ENCODE assay signal across 8 cellular contexts in genomic region chr16:53704445-53704813, GRCh38. TPM values are rescaled to one million over a fixed set of nuclear protein-coding genes. Genes with fewer than 3 reads are reported as not detected.
A peak's percentile ranks its signal among the peaks of the same experiment; 100 is the strongest.
DNase-seq lines count a peak whose midpoint lies in the region; ATAC-seq, FAIRE-seq and TF ChIP-seq lines count a peak whose summit lies in the region.

No MANE protein-coding gene starts in this region.

- CTCF ChIA-PET in Panc1 (lab: Charles Lee), result interaction anchor here (1.2 kb wide), 1 partner anchor 155 kb away, joined by 3 read pairs; no protein-coding TSS in a partner anchor

- TF ChIP-seq CTCF in DOHH2 (IDR thresholded peaks at IDR 0.05; ENCODE audit: low read depth, low read length, poor library complexity, severe bottlenecking) (no peak), Panc1 (IDR thresholded peaks at IDR 0.05) (no peak), pancreas (IDR thresholded peaks at IDR 0.05) (no peak)

- H4K20me1 ChIP-seq in DOHH2 (ENCODE audit: control insufficient read depth, insufficient read depth, low read depth, low read length), result no peaks in the 10 kb centered on the region

- peak overlapping the region; percentile 89 for H3K4me2 ChIP-seq in DOHH2 (ENCODE audit: low read length)

- H3K4me3 ChIP-seq in DOHH2 (ENCODE audit: low read length) (peak overlapping the region; percentile 91), Panc1 (ENCODE audit: low read depth in 2 of 2, low read length in 2 of 2) (peak overlapping the region; percentile 84 to 96), pancreas (peak overlapping the region; percentile 42 to 86 (median 80))

- no peak overlapping the region for H3K27ac ChIP-seq in DOHH2 (ENCODE audit: low read depth, low read length)
- H3K27ac ChIP-seq in Panc1 (ENCODE audit: low read length), result peak overlapping the region; percentile 91
- H3K27ac ChIP-seq in epithelial cell of prostate, result peak overlapping the region; percentile 31
- H3K27ac ChIP-seq in pancreas, result peak overlapping the region in 3 of 4 donors; percentile 39 to 61 (median 60)

- peaks cover 11% of the 10 kb centered on the region for H3K36me3 ChIP-seq in DOHH2 (ENCODE audit: control insufficient read depth, low read length)
- peaks cover 2% of the 10 kb centered on the region for H3K36me3 ChIP-seq in Panc1 (ENCODE audit: control insufficient read depth, insufficient read depth, low read length)
- peaks cover 0 to 2% (median 0%) of the 10 kb centered on the region in 3 donors for H3K36me3 ChIP-seq in pancreas

- ATAC-seq in Panc1 (no peak), pancreas (no peak), GM21825 (IDR thresholded peaks at IDR 0.05; ENCODE audit: unreplicated experiment) (no peak)

- POLR2A ChIA-PET in Panc1 (lab: Charles Lee), result no interaction called here

- H3K9me2 ChIP-seq in DOHH2 (replicated peaks; ENCODE audit: control insufficient read depth, low read length), result no peaks in the 10 kb centered on the region

- no peaks in the 10 kb centered on the region for H3F3A ChIP-seq in DOHH2 (ENCODE audit: control insufficient read depth, insufficient read depth)

- BruUV-seq in Panc1 (replicated peaks; lab: Mats Ljungman, UMichigan), result TSS peak; percentile 63

- H3K4me1 ChIP-seq in DOHH2 (ENCODE audit: control insufficient read depth, low read length) (peaks cover 26% of the 10 kb centered on the region), Panc1 (ENCODE audit: control insufficient read depth, insufficient read depth, low read length) (no peaks in the 10 kb centered on the region), pancreas (peaks cover 7 to 10% (median 8%) of the 10 kb centered on the region in 3 donors)

- 2 to 8% methylated on average over 6 of the region's 6 CpGs for WGBS in pancreas, 2 donors

- intact Hi-C loops in Panc1 (cut with micrococcal nuclease; ENCODE audit: unreplicated experiment), result no loop called here
- intact Hi-C loops in pancreas (cut with DNase I), result no loop called here

- in situ Hi-C loops in Panc1 (cut with HindIII; ENCODE audit: low pct_unique_long_range_greater_than_20kb, low sequenced_read_pairs), result no loop called here

- peaks cover 62% of the 10 kb centered on the region for H3K79me2 ChIP-seq in DOHH2 (ENCODE audit: control insufficient read depth, low read length)

- H3K27me3 ChIP-seq in DOHH2 (ENCODE audit: control insufficient read depth, low read length), result no peaks in the 10 kb centered on the region
- H3K27me3 ChIP-seq in Panc1 (ENCODE audit: control insufficient read depth, insufficient read depth, low read length), result no peaks in the 10 kb centered on the region
- H3K27me3 ChIP-seq in pancreas, result no peaks in the 10 kb centered on the region

- H3K9me3 ChIP-seq in DOHH2 (ENCODE audit: control insufficient read depth, insufficient read depth, low read length) (no peaks in the 10 kb centered on the region), Panc1 (ENCODE audit: control insufficient read depth, insufficient read depth, low read depth, low read length) (no peaks in the 10 kb centered on the region), pancreas (no peaks in the 10 kb centered on the region)

- FAIRE-seq in pancreas (lab: Jason Lieb, UNC), result no peak

- DNase-seq in Panc1 (ENCODE audit: low read depth, low spot score) (no peak), epithelial cell of prostate (ENCODE audit: low read depth, low spot score) (no peak), pancreas (no peak), NCI-H1417 treated with DMSO at 0.1 percent for 48 hours (lab: John Stamatoyannopoulos, UW) (no peak), C1 segment of cervical spinal cord (lab: John Stamatoyannopoulos, UW) (no peak), inferior parietal cortex (ENCODE audit: extremely low spot score) (no peak)

RNA-seq across cellular contexts. Expression of gene FTO, which starts 0.5 kb away (rescaled TPM):
- 38.2 TPM for total RNA-seq in Panc1 (2021; ENCODE audit: unreplicated experiment)
- polyA plus RNA-seq in Panc1 (2012; ENCODE audit: insufficient read length), result 19.2 TPM
- total RNA-seq in pancreas, result 10 to 100 TPM; 30.1 to 45.0 (median 34.8) TPM
- 10 to 100 TPM in 1 of 2 donors, 1 to 10 TPM in 1; 7.6 to 19.0 TPM for polyA plus RNA-seq in pancreas

RNA-seq across cellular contexts. Expression of gene RPGRIP1L, which starts 0.8 kb away (rescaled TPM):
- 12.7 TPM for total RNA-seq in Panc1 (2021; ENCODE audit: unreplicated experiment)
- 7.1 TPM for polyA plus RNA-seq in Panc1 (2012; ENCODE audit: insufficient read length)
- 1 to 10 TPM; 1.4 to 5.2 (median 2.0) TPM for total RNA-seq in pancreas
- 1 to 10 TPM; 1.1 to 1.6 TPM for polyA plus RNA-seq in pancreas
